27 cellular contexts compared by ENCODE assay signal in the genomic region with DNA sequence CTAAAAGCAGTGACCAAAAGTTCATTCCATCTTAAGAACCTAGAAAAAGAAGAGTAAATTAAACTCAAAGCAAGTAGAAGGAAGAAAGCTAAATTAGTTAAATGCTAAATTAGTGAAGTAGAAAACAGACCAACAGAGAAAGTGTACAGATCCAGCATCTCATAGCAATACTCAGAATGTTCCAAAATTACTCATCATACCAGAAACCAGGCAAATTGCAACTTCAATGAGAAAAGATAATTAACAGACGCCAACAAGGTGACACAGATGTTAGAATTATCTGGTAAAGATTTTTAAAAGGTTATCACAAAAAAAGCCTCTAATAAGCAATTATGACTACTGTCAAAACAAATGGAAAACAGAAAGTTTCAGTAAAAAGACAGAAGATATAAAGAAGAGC.
"Had no signal": no experiment of that assay in that cellular context is flagged by ENCODE, and none has a peak within 500 bp of the region (broad histone marks: within the 10 kb centered on the region; RNA-seq: fewer than 3 reads in every experiment).

No MANE protein-coding gene starts in this region.

- H3K27me3 ChIP-seq: neutrophil, pancreas, right lobe of liver, sigmoid colon, stomach, thyroid gland, tibial nerve, upper lobe of left lung, vagina had no signal

- H3K9me3 ChIP-seq: neutrophil, pancreas, prostate gland, sigmoid colon, stomach, thoracic aorta, thyroid gland, vagina had no signal

- H3K4me3 ChIP-seq: pancreas, prostate gland, right lobe of liver, sigmoid colon, stomach, thoracic aorta, thyroid gland, tibial nerve, upper lobe of left lung, vagina had no signal

- H3K27ac ChIP-seq: neutrophil, pancreas, prostate gland, right lobe of liver, sigmoid colon, stomach, thoracic aorta, thyroid gland, tibial nerve, upper lobe of left lung, vagina had no signal

- H3K27me3 Mint-ChIP-seq: naive thymus-derived CD8-positive, alpha-beta T cell; natural killer cell treated with Interleukin-12 subunit alpha and Interleukin-12 subunit beta and Interleukin-15 and Interleukin-18, amount 100 ng/mL, for 72 hours; stimulated activated naive B cell treated with anti-CD40 and anti-IgM and Interleukin-4, amounts not matched to agents 10 μg/mL and 1 μg/mL and 100 μg/mL, for 72 hours; stimulated activated naive CD8-positive, alpha-beta T cell treated with anti-CD3 and anti-CD28 coated beads, Interleukin-15, Interleukin-2, amounts not matched to agents 100 ng/mL and 50 ng/mL, for 24 hours had no signal

- H3K4me1 Mint-ChIP-seq: stimulated activated naive B cell treated with anti-CD40 and anti-IgM and Interleukin-4, amounts not matched to agents 10 μg/mL and 1 μg/mL and 100 μg/mL, for 72 hours had no signal

- H3K27ac Mint-ChIP-seq: natural killer cell treated with Interleukin-12 subunit alpha and Interleukin-12 subunit beta and Interleukin-15 and Interleukin-18, amount 100 ng/mL, for 72 hours; nephron progenitor cell; stimulated activated naive B cell treated with anti-CD40 and anti-IgM and Interleukin-4, amounts not matched to agents 10 μg/mL and 1 μg/mL and 100 μg/mL, for 72 hours; stimulated activated naive CD8-positive, alpha-beta T cell treated with anti-CD3 and anti-CD28 coated beads, Interleukin-15, Interleukin-2, amounts not matched to agents 100 ng/mL and 50 ng/mL, for 24 hours had no signal

- DNase-seq: naive thymus-derived CD8-positive, alpha-beta T cell; nephron progenitor cell; nucleus accumbens; pancreas; retina; right cardiac atrium; right lobe of liver; sigmoid colon; small intestine; stimulated activated CD4-positive, alpha-beta T cell treated with anti-CD3 and anti-CD28 coated beads, Interleukin-15, amount 100 ng/mL, for 24 hours; stimulated activated CD4-positive, alpha-beta T cell treated with anti-CD3 and anti-CD28 coated beads, Interleukin-4, amount 100 ng/mL, for 1 hour; stimulated activated CD4-positive, alpha-beta T cell treated with anti-CD3 and anti-CD28 coated beads, Interleukin-4, amount 100 ng/mL, for 4 hours; stimulated activated CD8-positive, alpha-beta memory T cell treated with anti-CD3 and anti-CD28 coated beads, Interleukin-4, amount 100 ng/mL, for 48 hours; stimulated activated naive B cell treated with anti-CD40 and anti-IgM and Interleukin-4, amounts not matched to agents 10 μg/mL and 1 μg/mL and 100 μg/mL, for 72 hours; stimulated activated naive CD4-positive, alpha-beta T cell treated with Interleukin-2 at 50 U/mL for 16 hours; stomach; thyroid gland; trophoblast cell; upper lobe of left lung had no signal

- H3K4me1 ChIP-seq: pancreas, prostate gland, right lobe of liver, sigmoid colon, thyroid gland, tibial nerve, upper lobe of left lung, vagina had no signal

- ATAC-seq: naive thymus-derived CD8-positive, alpha-beta T cell; natural killer cell treated with Interleukin-12 subunit alpha and Interleukin-12 subunit beta and Interleukin-15 and Interleukin-18, amount 100 ng/mL, for 72 hours; pancreas; right cardiac atrium; right lobe of liver; stimulated activated naive B cell treated with anti-CD40 and anti-IgM and Interleukin-4, amounts not matched to agents 10 μg/mL and 1 μg/mL and 100 μg/mL, for 72 hours had no signal

- H3K36me3 ChIP-seq: neutrophil, pancreas, prostate gland, right lobe of liver, thyroid gland, vagina had no signal

- H3K4me3 Mint-ChIP-seq: naive thymus-derived CD8-positive, alpha-beta T cell; natural killer cell treated with Interleukin-12 subunit alpha and Interleukin-12 subunit beta and Interleukin-15 and Interleukin-18, amount 100 ng/mL, for 72 hours; nephron progenitor cell; neural crest cell; stimulated activated naive B cell treated with anti-CD40 and anti-IgM and Interleukin-4, amounts not matched to agents 10 μg/mL and 1 μg/mL and 100 μg/mL, for 72 hours; stimulated activated naive CD8-positive, alpha-beta T cell treated with anti-CD3 and anti-CD28 coated beads, Interleukin-15, Interleukin-2, amounts not matched to agents 100 ng/mL and 50 ng/mL, for 24 hours had no signal
